In the genomic region with DNA sequence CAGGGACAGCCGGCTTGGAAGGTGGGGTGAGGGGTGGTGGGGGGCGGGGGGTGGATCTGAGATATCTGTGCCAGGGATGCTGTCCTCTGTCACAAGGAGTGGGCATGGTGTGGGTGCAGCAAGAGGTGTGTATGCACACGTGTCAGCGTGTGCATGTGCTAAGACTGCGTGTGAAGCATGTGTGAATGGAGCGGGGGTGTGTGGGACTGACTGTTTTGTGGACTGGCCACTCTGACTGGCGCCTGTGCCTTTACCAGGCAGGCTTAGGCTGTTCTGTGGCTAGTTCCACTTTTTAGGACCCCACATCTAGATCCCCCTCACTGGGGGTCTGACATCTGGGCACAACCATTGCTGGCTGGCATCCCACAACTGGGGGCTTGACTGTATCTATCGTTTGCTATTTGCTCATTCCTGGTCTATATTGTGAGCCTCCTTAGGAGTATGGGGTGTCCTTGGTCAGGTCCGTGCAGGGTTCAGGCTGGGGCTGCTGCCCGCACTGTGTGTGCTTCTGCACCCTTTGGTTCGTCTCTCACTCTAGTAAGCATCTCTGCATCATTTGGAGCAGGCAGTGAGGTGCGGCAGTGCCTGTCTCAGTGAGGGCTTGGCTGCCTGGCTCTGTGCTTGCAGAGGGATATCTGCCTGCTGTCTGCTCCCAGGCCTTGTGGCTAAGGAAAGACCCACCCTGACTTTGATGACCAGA, we compare ENCODE assay signal across 8 cellular contexts. TPM values are rescaled to one million over a fixed set of nuclear protein-coding genes. Genes with fewer than 3 reads are reported as not detected.
DNase-seq lines count a peak whose midpoint lies in the region; ATAC-seq and TF ChIP-seq lines count a peak whose summit lies in the region.

No MANE protein-coding gene starts in this region.

- H3K4me1 ChIP-seq in H9 (ENCODE audit: insufficient read depth, low read length) (no peaks in the 10 kb centered on the region; the same call in 1 of the 2 replicates), body of pancreas (peaks cover 46% of the 10 kb centered on the region)

- no peak overlapping the region for H2AFZ ChIP-seq in H9 (ENCODE audit: low read length)

- peak overlapping the region; percentile 97 for H3K4me2 ChIP-seq in H9 (ENCODE audit: insufficient read depth, insufficient read length, low read length)

- H4K8ac ChIP-seq in H9 (replicated peaks; ENCODE audit: insufficient read length, low read depth, low read length) = no peak overlapping the region

- H3K4me1 Mint-ChIP-seq in H9 = peaks cover 37 to 54% of the 10 kb centered on the region in 2 experiments

- H3K27ac Mint-ChIP-seq in H9 = no peak overlapping the region; a peak in 1 of 7 replicates

- H3K9me3 ChIP-seq in H9 (ENCODE audit: control insufficient read depth, low read depth, low read length) = no peaks in the 10 kb centered on the region
- no peaks in the 10 kb centered on the region for H3K9me3 ChIP-seq in body of pancreas

- no peaks in the 10 kb centered on the region for H3K36me3 ChIP-seq in body of pancreas (replicated peaks in 1 of 2; ENCODE audit: insufficient read depth in 1 of 2, low read depth in 2 of 2)

- H4K5ac ChIP-seq in H9 (ENCODE audit: insufficient read length, low read depth, low read length) = no peak overlapping the region

- H3K27me3 ChIP-seq in H9 (ENCODE audit: insufficient read depth, low read length) (no peaks in the 10 kb centered on the region), body of pancreas (no peaks in the 10 kb centered on the region)

- ATAC-seq in body of pancreas = no peak
- no peak for ATAC-seq in GM18519 (IDR thresholded peaks at IDR 0.05; ENCODE audit: low FRiP score, unreplicated experiment)
- no peak for ATAC-seq in HG02885 (IDR thresholded peaks at IDR 0.05; ENCODE audit: poor library complexity, unreplicated experiment)

- peak overlapping the region; percentile 42 for H3K9ac ChIP-seq in H9 (ENCODE audit: extremely low read depth, insufficient read length, low read length)

- H2BK120ac ChIP-seq in H9 (ENCODE audit: low read depth, low read length, poor library complexity, severe bottlenecking) = no peak overlapping the region

- TF ChIP-seq POLR2A in body of pancreas (IDR thresholded peaks at IDR 0.05) = no peak

- H2BK5ac ChIP-seq in H9 (ENCODE audit: insufficient read length, low read length) = no peak overlapping the region

- no peak overlapping the region for H3K14ac ChIP-seq in H9 (ENCODE audit: insufficient read depth, low read length)

- H2BK20ac ChIP-seq in H9 (ENCODE audit: low read depth, low read length, poor library complexity, severe bottlenecking) = no peak overlapping the region

- H3K4me3 Mint-ChIP-seq in H9 = peak overlapping the region; percentile 93 to 94

- peaks cover 2% of the 10 kb centered on the region for H4K20me1 ChIP-seq in H9 (ENCODE audit: control insufficient read depth, insufficient read depth, insufficient read length)

- WGBS in H9 (ENCODE audit: extremely low coverage, insufficient read length, low lambda C conversion rate) = no CpG with 5 or more reads among the region's 12 CpGs
- 25 to 45% methylated on average over 10 to 12 of the region's 12 CpGs for WGBS in body of pancreas, 2 donors

- H3K4me3 ChIP-seq in body of pancreas = peak overlapping the region; percentile 35 to 71

- H3K4ac ChIP-seq in H9 (ENCODE audit: low read depth, low read length) = no peak overlapping the region

- in situ Hi-C loops in GM13977 (cut with MboI; ENCODE audit: low pct_unique_long_range_greater_than_20kb, low sequenced_read_pairs, unreplicated experiment) = no loop called here

- no peak overlapping the region for H2BK12ac ChIP-seq in H9 (ENCODE audit: insufficient read length, low read depth, low read length)

- H3K79me2 ChIP-seq in H9 (ENCODE audit: insufficient read depth, low read length) = peaks cover 6% of the 10 kb centered on the region; the same call in 1 of the 2 replicates

- H3T11ph ChIP-seq in H9 (ENCODE audit: low read length) = no peak overlapping the region

- intact Hi-C loops in body of pancreas (cut with DNase I) = no loop called here

- H3K18ac ChIP-seq in H9 (ENCODE audit: insufficient read length, low read depth, low read length) = no peak overlapping the region

- H3K9me3 Mint-ChIP-seq in H9 = no peaks in the 10 kb centered on the region

- H3K23ac ChIP-seq in H9 (ENCODE audit: insufficient read length, low read depth, low read length) = no peak overlapping the region

- peaks cover 12% of the 10 kb centered on the region for H3K23me2 ChIP-seq in H9 (ENCODE audit: insufficient read length, low read depth, low read length, poor library complexity, severe bottlenecking)

- H3K36me3 Mint-ChIP-seq in H9 (ENCODE audit: insufficient read depth in 1 of 3, low read depth in 3 of 3) = peaks cover 0 to 6% (median 5%) of the 10 kb centered on the region in 3 experiments; a peak in 4 of 7 replicates

- H3K27ac ChIP-seq in 22Rv1 = peak overlapping the region; percentile 84
- no peak overlapping the region for H3K27ac ChIP-seq in H9 (ENCODE audit: insufficient read length, low read depth, low read length)
- H3K27ac ChIP-seq in body of pancreas = peak overlapping the region in 3 of 4 donors; percentile 80 to 85 (median 83)

- no peak overlapping the region for H2AK5ac ChIP-seq in H9 (ENCODE audit: insufficient read length, low read length)

- H2BK15ac ChIP-seq in H9 (ENCODE audit: low read depth, low read length) = no peak overlapping the region

- TF ChIP-seq CTCF in 22Rv1 (IDR thresholded peaks at IDR 0.05) (no peak), H9 (conservative IDR thresholded peaks at IDR 0.05) (no peak), body of pancreas (IDR thresholded peaks at IDR 0.05) (no peak), GM13977 (IDR thresholded peaks at IDR 0.05; ENCODE audit: extremely low read depth, insufficient read depth, missing control alignments) (no peak)

- H3K56ac ChIP-seq in H9 (ENCODE audit: insufficient read length, low read depth, low read length) = no peak overlapping the region

- H3K79me1 ChIP-seq in H9 (ENCODE audit: insufficient read depth, low read depth, low read length, poor library complexity, severe bottlenecking) = no peaks in the 10 kb centered on the region

- DNase-seq in H9 (no peak), body of pancreas (no peak), lung microvascular endothelial cell (ENCODE audit: low read depth in 2 of 2) (peak; percentile 21 to 28), SW480 (ENCODE audit: low spot score) (no peak), GM13977 (ENCODE audit: low spot score) (no peak)

- H4K91ac ChIP-seq in H9 (ENCODE audit: insufficient read length, low read depth, low read length) = no peak overlapping the region

- H3K27me3 Mint-ChIP-seq in H9 (ENCODE audit: low read depth) = no peaks in the 10 kb centered on the region; the same call in 1 of the 2 replicates

RNA-seq across cellular contexts. Expression of a gene that starts 1.9 kb away (rescaled TPM):
- total RNA-seq in H9 (2021) (63.0 and 65.1 TPM in 2 replicates), body of pancreas (100 to 1,000 TPM in 1 of 2 donors, 10 to 100 TPM in 1; 22.1 to 111 TPM), lung microvascular endothelial cell (25.3 and 26.8 TPM in 2 replicates)

RNA-seq across cellular contexts. Expression of a gene that starts 2.1 kb away (rescaled TPM):
- total RNA-seq in H9 (2021) (0.20 TPM in 1 of 2 replicates, not detected in the other), body of pancreas (not detected), lung microvascular endothelial cell (under 0.01 and 0.22 TPM in 2 replicates)

RNA-seq across cellular contexts. Expression of a gene that starts 34.3 kb away (rescaled TPM):
- total RNA-seq in H9 (2021) (22.0 and 24.6 TPM in 2 replicates), body of pancreas (10 to 100 TPM; 24.1 to 37.2 TPM), lung microvascular endothelial cell (0.40 and 0.65 TPM in 2 replicates)

RNA-seq across cellular contexts. Expression of a gene that starts 46.3 kb away (rescaled TPM):
- 14.9 and 15.3 TPM in 2 replicates for total RNA-seq in H9 (2021)
- total RNA-seq in body of pancreas = 10 to 100 TPM; 51.1 to 60.6 TPM
- total RNA-seq in lung microvascular endothelial cell = 0.87 and 1.4 TPM in 2 replicates

Comparison
In these comparisons a context has a peak if more than half of its experiments do, and no peak if none do; other contexts are left out.
1. DNase-seq: peak in lung microvascular endothelial cell (2 of 2); none in H9 (single experiment), body of pancreas (0 of 4), SW480 (single experiment) and GM13977 (single experiment).
2. RNA of a gene that starts 34.3 kb away (total RNA-seq): 24.1 to 37.2 TPM in body of pancreas and 22.0 to 24.6 TPM in H9; 0.40 to 0.65 TPM in lung microvascular endothelial cell; every median in the first group is over 10 times any median in the second.